In the genomic region with DNA sequence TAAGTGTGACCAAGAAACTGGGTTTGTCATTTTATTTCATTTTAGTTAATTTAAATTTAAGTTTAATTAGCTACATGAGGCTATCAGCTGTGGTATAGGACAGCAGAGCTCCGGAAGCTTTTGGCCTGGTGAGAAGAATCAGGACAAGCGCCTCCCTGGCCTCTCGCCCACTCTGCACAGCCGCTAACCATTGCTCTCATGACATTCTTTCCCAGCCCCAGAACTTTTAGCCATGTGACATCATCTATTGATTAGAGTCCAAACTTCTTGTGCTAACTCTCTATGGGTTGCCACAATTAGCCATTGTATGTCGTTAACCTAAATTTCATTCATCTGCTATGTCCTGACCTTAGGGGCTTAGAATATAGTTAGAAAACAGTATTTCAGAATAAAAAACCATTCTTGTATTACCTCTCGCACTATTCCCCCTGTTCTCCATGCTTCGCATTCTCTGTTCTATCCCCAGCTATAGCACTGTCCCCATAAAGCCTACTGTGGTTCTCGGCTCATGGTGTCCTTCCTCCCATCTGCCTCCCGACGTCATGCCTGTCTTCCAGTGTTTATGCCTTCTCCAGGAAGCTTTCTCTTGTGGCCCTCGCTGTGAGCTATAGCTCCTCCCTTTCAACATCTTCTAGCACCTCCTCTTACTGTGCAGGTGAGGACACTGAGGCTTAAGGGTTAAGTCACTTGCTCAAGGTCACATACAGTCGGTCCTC, we compare ENCODE assay signal across 10 cellular contexts. TPM values are rescaled to one million over a fixed set of nuclear protein-coding genes. Genes with fewer than 3 reads are reported as not detected.
DNase-seq lines count a peak whose midpoint lies in the region; ATAC-seq and TF ChIP-seq lines count a peak whose summit lies in the region.
"Had no signal": no experiment of that assay in that cellular context is flagged by ENCODE, and none has a peak within 500 bp of the region (broad histone marks: within the 10 kb centered on the region; RNA-seq: fewer than 3 reads in every experiment).

No MANE protein-coding gene starts in this region.

- no peak for TF ChIP-seq POLR2A in thyroid gland (IDR thresholded peaks at IDR 0.05)

- H3K4me3 ChIP-seq in Panc1 (ENCODE audit: low read depth in 2 of 2, low read length in 2 of 2) (no peak overlapping the region), mesodermal cell (ENCODE audit: extremely low read depth, insufficient read depth, low read length, poor library complexity, severe bottlenecking) (no peak overlapping the region), thyroid gland (replicated peaks in 1 of 3) (no peak overlapping the region)
- H3K4me3 ChIP-seq: mucosa of descending colon had no signal

- H3K36me3 ChIP-seq in Panc1 (ENCODE audit: control insufficient read depth, insufficient read depth, low read length) (peaks cover 2% of the 10 kb centered on the region; the same call in 1 of the 2 replicates), mesodermal cell (ENCODE audit: control insufficient read depth, insufficient read depth, low read length) (peaks cover 72% of the 10 kb centered on the region), thyroid gland (peaks cover 0 to 6% of the 10 kb centered on the region in 2 donors)

- no peaks in the 10 kb centered on the region for H3K27me3 Mint-ChIP-seq in effector memory CD8-positive, alpha-beta T cell
- H3K27me3 Mint-ChIP-seq: activated naive CD8-positive, alpha-beta T cell had no signal

- TF ChIP-seq CTCF in Panc1 (IDR thresholded peaks at IDR 0.05) (no peak), thyroid gland (IDR thresholded peaks at IDR 0.05) (no peak)

- peak overlapping the region; percentile 73 to 92 for H3K27ac Mint-ChIP-seq in effector memory CD8-positive, alpha-beta T cell
- H3K27ac Mint-ChIP-seq: activated naive CD8-positive, alpha-beta T cell had no signal

- intact Hi-C loops in Panc1 (cut with micrococcal nuclease; ENCODE audit: unreplicated experiment): no loop called here
- intact Hi-C loops in thyroid gland (cut with DNase I): no loop called here

- ATAC-seq in Panc1 (no peak), GM21515 (IDR thresholded peaks at IDR 0.05; ENCODE audit: unreplicated experiment) (no peak), GM21367 (IDR thresholded peaks at IDR 0.05; ENCODE audit: unreplicated experiment) (no peak)
- ATAC-seq in effector memory CD8-positive, alpha-beta T cell (replicated peaks): no peak

- in situ Hi-C loops in Panc1 (cut with HindIII; ENCODE audit: low pct_unique_long_range_greater_than_20kb, low sequenced_read_pairs): no loop called here

- no peak overlapping the region for H3K4me3 Mint-ChIP-seq in effector memory CD8-positive, alpha-beta T cell
- H3K4me3 Mint-ChIP-seq: activated naive CD8-positive, alpha-beta T cell had no signal

- DNase-seq in Panc1 (ENCODE audit: low read depth, low spot score) (no peak), thyroid gland (peak; percentile 41 to 55), NCI-H524 treated with DMSO at 0.1 percent for 48 hours (lab: John Stamatoyannopoulos, UW) (no peak)
- no peak for DNase-seq in effector memory CD8-positive, alpha-beta T cell
- DNase-seq in activated T-cell treated with anti-CD3 and anti-CD28 coated beads, Interleukin-2, amount 50 U/mL, for 1 hour: no peak
- DNase-seq: mucosa of descending colon had no signal

- CTCF ChIA-PET in Panc1 (lab: Charles Lee): no interaction called here

- peaks cover 47 to 55% of the 10 kb centered on the region in 2 donors for H3K4me1 Mint-ChIP-seq in effector memory CD8-positive, alpha-beta T cell (ENCODE audit: low read depth in 2 of 2)

- peaks cover 65% of the 10 kb centered on the region for H3K4me1 ChIP-seq in Panc1 (ENCODE audit: control insufficient read depth, insufficient read depth, low read length)
- H3K4me1 ChIP-seq in mesodermal cell (ENCODE audit: control insufficient read depth, insufficient read depth, low read length, poor library complexity, severe bottlenecking): peaks cover 72% of the 10 kb centered on the region
- H3K4me1 ChIP-seq in thyroid gland: peaks cover 38 to 59% of the 10 kb centered on the region in 2 donors

- peaks cover 10% of the 10 kb centered on the region for H3K36me3 Mint-ChIP-seq in effector memory CD8-positive, alpha-beta T cell (ENCODE audit: insufficient read depth)

- 92 to 95% methylated on average over 8 to 9 of the region's 12 CpGs for WGBS in mesodermal cell (ENCODE audit: insufficient coverage in 2 of 2), 2 experiments
- 71 to 78% methylated on average over 12 of the region's 12 CpGs for WGBS in thyroid gland, 2 donors

- H3K9me3 ChIP-seq in Panc1 (ENCODE audit: control insufficient read depth, insufficient read depth, low read depth, low read length) (no peaks in the 10 kb centered on the region), mesodermal cell (ENCODE audit: control insufficient read depth, low read length) (no peaks in the 10 kb centered on the region), thyroid gland (no peaks in the 10 kb centered on the region)
- H3K9me3 ChIP-seq: mucosa of descending colon had no signal

- BruUV-seq in Panc1 (replicated peaks; lab: Mats Ljungman, UMichigan): TSS peak; percentile 27

- POLR2A ChIA-PET in Panc1 (lab: Charles Lee): no interaction called here

- H3K27ac ChIP-seq in Panc1 (ENCODE audit: low read length) (peak overlapping the region; percentile 80), mesodermal cell (ENCODE audit: low read depth, low read length, severe bottlenecking) (peak overlapping the region; percentile 99), thyroid gland (peak overlapping the region; percentile 48 to 83 (median 51))

- H3K27me3 ChIP-seq in Panc1 (ENCODE audit: control insufficient read depth, insufficient read depth, low read length) (no peaks in the 10 kb centered on the region), thyroid gland (no peaks in the 10 kb centered on the region)

- no peaks in the 10 kb centered on the region for H3K9me3 Mint-ChIP-seq in effector memory CD8-positive, alpha-beta T cell

RNA-seq across cellular contexts. Expression of a gene that starts 23.5 kb away (rescaled TPM):
- total RNA-seq in Panc1 (2021; ENCODE audit: unreplicated experiment): 58.6 TPM
- 40.0 TPM for polyA plus RNA-seq in Panc1 (2012; ENCODE audit: insufficient read length)
- 39.1 TPM for polyA plus RNA-seq in mesodermal cell (2013, experiment 1 of 2)
- 31.0 TPM for polyA plus RNA-seq in mesodermal cell (2013, experiment 2 of 2)
- 10 to 100 TPM; 13.0 to 26.8 (median 21.7) TPM for total RNA-seq in thyroid gland

RNA-seq across cellular contexts. Expression of a gene that starts 46.0 kb away (rescaled TPM):
- total RNA-seq in Panc1 (2021; ENCODE audit: unreplicated experiment) (not detected), thyroid gland (not detected)
- not detected for polyA plus RNA-seq in Panc1 (2012; ENCODE audit: insufficient read length)
- not detected for polyA plus RNA-seq in mesodermal cell (2013, experiment 1 of 2)
- not detected for polyA plus RNA-seq in mesodermal cell (2013, experiment 2 of 2)

Comparison
In these comparisons a context has a peak if more than half of its experiments do, and no peak if none do; other contexts are left out.
1. DNase-seq: peak in thyroid gland (2 of 2); none in Panc1 (single experiment), effector memory CD8-positive, alpha-beta T cell (0 of 3), activated T-cell treated with anti-CD3 and anti-CD28 coated beads, Interleukin-2, amount 50 U/mL, for 1 hour (single experiment) and NCI-H524 treated with DMSO at 0.1 percent for 48 hours (single experiment).
2. Peak in every context shown above with its lines, with median percentiles within 50 percentile points of each other: H3K27ac ChIP-seq.